9 cellular contexts compared by ENCODE assay signal in genomic region chr13:113489171-113489548, GRCh38. TPM values are rescaled to one million over a fixed set of nuclear protein-coding genes. Genes with fewer than 3 reads are reported as not detected.
DNase-seq lines count a peak whose midpoint lies in the region; FAIRE-seq and TF ChIP-seq lines count a peak whose summit lies in the region.
"Had no signal": no experiment of that assay in that cellular context is flagged by ENCODE, and none has a peak within 500 bp of the region (broad histone marks: within the 10 kb centered on the region; RNA-seq: fewer than 3 reads in every experiment).

No MANE protein-coding gene starts in this region.

- H3K4me3 ChIP-seq in SU-DHL-6 (ENCODE audit: insufficient read depth, low read length, poor library complexity, severe bottlenecking), result peak overlapping the region; percentile 84
- H3K4me3 ChIP-seq in fibroblast of villous mesenchyme (ENCODE audit: low read depth, low read length), result peak overlapping the region; percentile 91
- peak overlapping the region in 1 of 2 donors; percentile 75 for H3K4me3 ChIP-seq in small intestine (ENCODE audit: low read depth in 1 of 2, low read length in 2 of 2)

- H3K27ac ChIP-seq in SU-DHL-6 (ENCODE audit: low read depth, low read length) (no peak overlapping the region), small intestine (ENCODE audit: low read depth in 1 of 2, low read length in 1 of 2) (no peak overlapping the region)
- H3K27ac ChIP-seq: KMS-11 had no signal

- peak overlapping the region; percentile 91 for H3K4me2 ChIP-seq in SU-DHL-6 (ENCODE audit: low read depth, low read length, poor library complexity, severe bottlenecking)

- peaks cover 67% of the 10 kb centered on the region for H3K79me2 ChIP-seq in SU-DHL-6 (ENCODE audit: insufficient read depth, low read length)

- no peaks in the 10 kb centered on the region for H3F3A ChIP-seq in SU-DHL-6 (ENCODE audit: insufficient read depth)

- H3K36me3 ChIP-seq in SU-DHL-6 (ENCODE audit: low read length) (no peaks in the 10 kb centered on the region), small intestine (ENCODE audit: control insufficient read depth in 2 of 2, insufficient read depth in 2 of 2, low read length in 2 of 2) (peaks cover 0 to 2% of the 10 kb centered on the region in 2 donors)

- peak overlapping the region; percentile 72 for H3K9ac ChIP-seq in SU-DHL-6 (ENCODE audit: low read length)

- DNase-seq in NCI-H748 (lab: John Stamatoyannopoulos, UW; ENCODE audit: unreplicated experiment) (peak; percentile 59), NCI-H748 treated with DMSO at 0.1 percent for 48 hours (lab: John Stamatoyannopoulos, UW) (no peak), fibroblast of villous mesenchyme (ENCODE audit: low read depth) (no peak), small intestine (peak; percentile 8), retina (no peak), Kasumi-1 (lab: John Stamatoyannopoulos, UW) (no peak)
- no peak for DNase-seq in activated CD4-positive, CD25-positive, alpha-beta regulatory T cell (lab: John Stamatoyannopoulos, UW)

- no peak for FAIRE-seq in small intestine (lab: Jason Lieb, UNC)

- peaks cover 6 to 19% of the 10 kb centered on the region in 2 donors for H3K4me1 ChIP-seq in small intestine (ENCODE audit: control insufficient read depth in 2 of 2, insufficient read depth in 1 of 2, low read depth in 1 of 2, low read length in 1 of 2)

- H4K20me1 ChIP-seq in SU-DHL-6 (ENCODE audit: low read depth, low read length), result peaks cover 3% of the 10 kb centered on the region; the same call in 1 of the 2 replicates

- no peak overlapping the region for H2AFZ ChIP-seq in SU-DHL-6 (ENCODE audit: low read depth, low read length, severe bottlenecking)

- H3K9me3 ChIP-seq in SU-DHL-6 (ENCODE audit: insufficient read depth, low read length) (no peaks in the 10 kb centered on the region), small intestine (ENCODE audit: control insufficient read depth, low read depth) (no peaks in the 10 kb centered on the region)

- TF ChIP-seq CTCF in SU-DHL-6 (IDR thresholded peaks at IDR 0.05; ENCODE audit: insufficient read depth, low read length, poor library complexity, severe bottlenecking), result no peak
- TF ChIP-seq CTCF in fibroblast of villous mesenchyme (IDR thresholded peaks at IDR 0.05; ENCODE audit: insufficient read depth, low read depth, low read length), result no peak

- 28 to 46% (median 39%) methylated on average over 8 of the region's 8 CpGs for WGBS in small intestine, 3 donors

- H3K27me3 ChIP-seq in SU-DHL-6 (ENCODE audit: low read length) (no peaks in the 10 kb centered on the region), small intestine (ENCODE audit: control insufficient read depth in 2 of 2, insufficient read depth in 2 of 2, low read length in 2 of 2) (no peaks in the 10 kb centered on the region)

- H3K9me2 ChIP-seq in SU-DHL-6 (replicated peaks; ENCODE audit: insufficient read depth, low read length), result no peaks in the 10 kb centered on the region

RNA-seq across cellular contexts. Expression of gene DCUN1D2, which starts 1.4 kb away (rescaled TPM):
- 9.7 and 13.4 TPM in 2 replicates for total RNA-seq in fibroblast of villous mesenchyme
- 10 to 100 TPM in 2 of 3 donors, 1 to 10 TPM in 1; 7.3 to 19.2 (median 14.6) TPM for polyA plus RNA-seq in small intestine

RNA-seq across cellular contexts. Expression of gene ADPRHL1, which starts 35.9 kb away (rescaled TPM):
- total RNA-seq in fibroblast of villous mesenchyme, result 1.3 and 2.9 TPM in 2 replicates
- polyA plus RNA-seq in small intestine, result 1 to 10 TPM; 3.0 to 7.2 (median 5.7) TPM

Comparison
In these comparisons a context has a peak if more than half of its experiments do, and no peak if none do; other contexts are left out.
1. DNase-seq: peak in NCI-H748 (single experiment) and small intestine (single experiment); none in NCI-H748 treated with DMSO at 0.1 percent for 48 hours (single experiment), fibroblast of villous mesenchyme (single experiment), retina (single experiment), Kasumi-1 (0 of 2) and activated CD4-positive, CD25-positive, alpha-beta regulatory T cell (0 of 4).